ENCODE assay signal across 13 cellular contexts in the genomic region with DNA sequence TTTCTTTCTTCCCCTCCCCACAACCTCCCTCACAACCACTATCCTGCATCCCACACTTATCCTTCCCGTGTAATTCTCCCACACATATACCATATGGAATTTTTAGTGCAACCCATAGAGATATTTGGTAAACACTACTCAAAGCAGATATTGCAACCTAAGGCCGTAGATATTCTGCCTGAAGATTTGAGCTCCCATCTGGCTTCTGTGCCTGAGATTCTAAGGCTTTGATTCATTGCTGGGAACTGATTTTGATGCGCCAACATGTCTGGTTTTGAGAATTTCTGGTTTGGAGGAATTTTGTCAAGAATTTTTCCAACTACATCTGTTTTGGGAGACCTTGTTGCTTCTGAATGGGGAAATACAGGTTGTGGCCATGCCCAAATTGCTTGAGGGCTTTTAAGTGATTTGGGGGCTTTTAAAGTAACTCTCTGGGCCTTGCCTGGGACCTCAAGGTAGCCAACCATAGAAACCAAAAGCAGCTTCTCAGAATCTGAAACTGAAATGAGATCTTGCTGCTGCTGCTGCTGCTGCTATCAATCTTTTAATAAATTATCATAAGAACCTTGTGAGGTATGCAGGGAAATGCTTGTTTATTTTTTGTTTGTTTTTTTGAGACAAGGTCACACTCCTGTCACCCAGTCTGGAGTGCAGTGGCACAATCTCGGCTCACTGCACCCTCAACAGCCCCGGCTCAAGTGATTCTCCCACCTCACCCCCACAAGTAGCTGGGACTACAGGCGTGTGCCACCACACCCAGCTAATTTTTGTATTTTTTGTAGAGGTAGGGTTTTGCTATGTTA. TPM values are rescaled to one million over a fixed set of nuclear protein-coding genes. Genes with fewer than 3 reads are reported as not detected.
DNase-seq lines count a peak whose midpoint lies in the region; ATAC-seq lines count a peak whose summit lies in the region.
"Had no signal": no experiment of that assay in that cellular context is flagged by ENCODE, and none has a peak within 500 bp of the region (broad histone marks: within the 10 kb centered on the region; RNA-seq: fewer than 3 reads in every experiment).

No MANE protein-coding gene starts in this region.

- H3K36me3 Mint-ChIP-seq in activated CD4-positive, alpha-beta T cell treated with anti-CD3 and anti-CD28 coated beads, Interleukin-2, amount 10 ng/mL, durations not matched to agents 24 days and 14 days (ENCODE audit: low read depth), result no peaks in the 10 kb centered on the region
- H3K36me3 Mint-ChIP-seq: activated naive CD4-positive, alpha-beta T cell treated with anti-CD3 and anti-CD28 coated beads, Interleukin-2, amount 50 U/mL, for 72 hours had no signal

- no peaks in the 10 kb centered on the region for H3K4me1 Mint-ChIP-seq in activated CD4-positive, alpha-beta T cell treated with anti-CD3 and anti-CD28 coated beads, Interleukin-2, amount 10 ng/mL, durations not matched to agents 24 days and 14 days

- H3K9me3 Mint-ChIP-seq in activated CD4-positive, alpha-beta T cell treated with anti-CD3 and anti-CD28 coated beads, Interleukin-2, amount 10 ng/mL, durations not matched to agents 24 days and 14 days, result no peaks in the 10 kb centered on the region
- H3K9me3 Mint-ChIP-seq: activated naive CD4-positive, alpha-beta T cell treated with anti-CD3 and anti-CD28 coated beads, Interleukin-2, amount 50 U/mL, for 72 hours had no signal

- peaks cover 9% of the 10 kb centered on the region for H3K27me3 Mint-ChIP-seq in activated CD4-positive, alpha-beta T cell treated with anti-CD3 and anti-CD28 coated beads, Interleukin-2, amount 10 ng/mL, durations not matched to agents 24 days and 14 days

- DNase-seq in NAMALWA (ENCODE audit: low spot score) (no peak), NCI-H345 treated with DMSO at 0.1 percent for 48 hours (lab: John Stamatoyannopoulos, UW; ENCODE audit: unreplicated experiment) (no peak), NCI-H510A treated with DMSO at 0.1 percent for 48 hours (lab: John Stamatoyannopoulos, UW) (no peak)
- no peak for DNase-seq in activated CD4-positive, alpha-beta T cell treated with anti-CD3 and anti-CD28 coated beads, Interleukin-2, amount 10 ng/mL, durations not matched to agents 24 days and 14 days
- DNase-seq: EL, MG63, NCI-H510A, ovary had no signal

- intact Hi-C loops in activated CD4-positive, alpha-beta T cell treated with anti-CD3 and anti-CD28 coated beads, Interleukin-2, amount 10 ng/mL, durations not matched to agents 24 days and 14 days (cut with micrococcal nuclease), result no loop called here

- ATAC-seq in GM18511 (IDR thresholded peaks at IDR 0.05; ENCODE audit: unreplicated experiment) (peak; percentile 68), GM19463 (IDR thresholded peaks at IDR 0.05; ENCODE audit: unreplicated experiment) (peak; percentile 43), HG02870 (IDR thresholded peaks at IDR 0.05; ENCODE audit: unreplicated experiment) (peak; percentile 35), HG03521 (IDR thresholded peaks at IDR 0.05; ENCODE audit: unreplicated experiment) (peak; percentile 43)
- ATAC-seq: activated naive CD4-positive, alpha-beta T cell treated with anti-CD3 and anti-CD28 coated beads, Interleukin-2, amount 50 U/mL, for 72 hours had no signal

- no peak overlapping the region for H3K27ac Mint-ChIP-seq in activated CD4-positive, alpha-beta T cell treated with anti-CD3 and anti-CD28 coated beads, Interleukin-2, amount 10 ng/mL, durations not matched to agents 24 days and 14 days

- no peak overlapping the region for H3K4me3 Mint-ChIP-seq in activated CD4-positive, alpha-beta T cell treated with anti-CD3 and anti-CD28 coated beads, Interleukin-2, amount 10 ng/mL, durations not matched to agents 24 days and 14 days

RNA-seq across cellular contexts. Expression of gene PLAC8L1, which starts 36.2 kb away (rescaled TPM):
- total RNA-seq in activated CD4-positive, alpha-beta T cell treated with anti-CD3 and anti-CD28 coated beads, Interleukin-2, amount 10 ng/mL, durations not matched to agents 24 days and 14 days, result 0.57 and 1.2 TPM in 2 replicates
